In genomic region chr1:239368436-239369109, GRCh38 we compare ENCODE assay signal across 26 cellular contexts. TPM values are rescaled to one million over a fixed set of nuclear protein-coding genes. Genes with fewer than 3 reads are reported as not detected.
DNase-seq lines count a peak whose midpoint lies in the region; TF ChIP-seq lines count a peak whose summit lies in the region.
"Had no signal": no experiment of that assay in that cellular context is flagged by ENCODE, and none has a peak within 500 bp of the region (broad histone marks: within the 10 kb centered on the region; RNA-seq: fewer than 3 reads in every experiment).

No MANE protein-coding gene starts in this region.

- no peak for TF ChIP-seq CTCF in MCF 10A (IDR thresholded peaks at IDR 0.05; ENCODE audit: unreplicated experiment)
- no peak for TF ChIP-seq CTCF in breast epithelium (IDR thresholded peaks at IDR 0.05)
- TF ChIP-seq CTCF in epithelial cell of esophagus (IDR thresholded peaks at IDR 0.05; ENCODE audit: insufficient read depth, low read depth, low read length, missing control alignments): no peak
- no peak for TF ChIP-seq CTCF in thyroid gland (IDR thresholded peaks at IDR 0.05)

- CTCF ChIA-PET in MCF 10A (lab: Yijun Ruan, JAX): interaction anchor here (0.9 to 1.4 kb wide), 3 partner anchors 17 to 1504 kb away, joined by 3 to 7 read pairs (median 5); partner anchors contain the start of gene CHRM3

- no peak overlapping the region for H3K9ac ChIP-seq in mucosa of rectum (ENCODE audit: low read depth in 1 of 2, low read length in 2 of 2)

- POLR2A ChIA-PET in MCF 10A (lab: Yijun Ruan, JAX): interaction anchor here (0.6 to 0.9 kb wide), 2 partner anchors 28 to 43 kb away, joined by 3 read pairs; no protein-coding TSS in a partner anchor

- H3K36me3 ChIP-seq in breast epithelium (no peaks in the 10 kb centered on the region), mucosa of rectum (ENCODE audit: control insufficient read depth in 2 of 2, insufficient read depth in 2 of 2, low read length in 2 of 2) (no peaks in the 10 kb centered on the region), thyroid gland (no peaks in the 10 kb centered on the region)
- H3K36me3 ChIP-seq: ascending aorta, lower lobe of right lung had no signal

- no peaks in the 10 kb centered on the region for H3K4me1 ChIP-seq in breast epithelium
- peaks cover 2% of the 10 kb centered on the region in 2 donors for H3K4me1 ChIP-seq in mucosa of rectum (ENCODE audit: control insufficient read depth in 2 of 2, insufficient read depth in 2 of 2, low read length in 2 of 2)
- no peaks in the 10 kb centered on the region for H3K4me1 ChIP-seq in thyroid gland
- H3K4me1 ChIP-seq: ascending aorta, lower lobe of right lung had no signal

- no peaks in the 10 kb centered on the region for H3K27me3 Mint-ChIP-seq in MCF 10A (ENCODE audit: insufficient read depth, unreplicated experiment)
- H3K27me3 Mint-ChIP-seq: stimulated activated memory B cell treated with anti-CD40 and anti-IgM and Interleukin-4, amounts not matched to agents 10 μg/mL and 1 μg/mL and 100 μg/mL, for 72 hours had no signal

- H3K27ac ChIP-seq in breast epithelium: no peak overlapping the region
- peak overlapping the region; percentile 0 to 52 for H3K27ac ChIP-seq in mucosa of rectum (ENCODE audit: low read depth in 2 of 2, low read length in 2 of 2)
- H3K27ac ChIP-seq in thyroid gland: no peak overlapping the region
- H3K27ac ChIP-seq: ascending aorta, lower lobe of right lung had no signal

- H3K9me3 Mint-ChIP-seq in MCF 10A (ENCODE audit: unreplicated experiment): peaks cover 5% of the 10 kb centered on the region
- H3K9me3 Mint-ChIP-seq: activated CD8-positive, alpha-beta T cell treated with anti-CD3 and anti-CD28 coated beads for 36 hours; activated naive CD4-positive, alpha-beta T cell treated with anti-CD3 and anti-CD28 coated beads, Interleukin-2, amount 50 U/mL, for 72 hours; CD4-positive, alpha-beta T cell; stimulated activated memory B cell treated with anti-CD40 and anti-IgM and Interleukin-4, amounts not matched to agents 10 μg/mL and 1 μg/mL and 100 μg/mL, for 72 hours had no signal

- H3K36me3 Mint-ChIP-seq in MCF 10A (ENCODE audit: insufficient read depth, unreplicated experiment): no peaks in the 10 kb centered on the region
- H3K36me3 Mint-ChIP-seq: activated naive CD4-positive, alpha-beta T cell treated with anti-CD3 and anti-CD28 coated beads, Interleukin-2, amount 50 U/mL, for 72 hours; stimulated activated memory B cell treated with anti-CD40 and anti-IgM and Interleukin-4, amounts not matched to agents 10 μg/mL and 1 μg/mL and 100 μg/mL, for 72 hours had no signal

- H3K4me3 Mint-ChIP-seq in MCF 10A (ENCODE audit: unreplicated experiment): no peak overlapping the region
- H3K4me3 Mint-ChIP-seq: activated CD8-positive, alpha-beta T cell treated with anti-CD3 and anti-CD28 coated beads for 36 hours; CD4-positive, alpha-beta T cell; stimulated activated memory B cell treated with anti-CD40 and anti-IgM and Interleukin-4, amounts not matched to agents 10 μg/mL and 1 μg/mL and 100 μg/mL, for 72 hours had no signal

- BruUV-seq in MCF 10A (replicated peaks; lab: Mats Ljungman, UMichigan): no TSS peak

- 70 to 79% methylated on average over 7 of the region's 7 CpGs for WGBS in thyroid gland, 2 donors

- H3K4me3 ChIP-seq in breast epithelium (no peak overlapping the region), epithelial cell of esophagus (ENCODE audit: low read length) (no peak overlapping the region), mucosa of rectum (ENCODE audit: low read length in 2 of 2) (peak overlapping the region; percentile 28 to 34), thyroid gland (replicated peaks in 1 of 3) (no peak overlapping the region)
- H3K4me3 ChIP-seq: ascending aorta, lower lobe of right lung had no signal

- H3K9me3 ChIP-seq in breast epithelium (no peaks in the 10 kb centered on the region), mucosa of rectum (ENCODE audit: control insufficient read depth in 2 of 2, low read length in 2 of 2) (no peaks in the 10 kb centered on the region), thyroid gland (no peaks in the 10 kb centered on the region)
- H3K9me3 ChIP-seq: ascending aorta, lower lobe of right lung had no signal

- H3K4me1 Mint-ChIP-seq in MCF 10A (ENCODE audit: insufficient read depth, unreplicated experiment): no peaks in the 10 kb centered on the region
- H3K4me1 Mint-ChIP-seq: stimulated activated memory B cell treated with anti-CD40 and anti-IgM and Interleukin-4, amounts not matched to agents 10 μg/mL and 1 μg/mL and 100 μg/mL, for 72 hours had no signal

- H3K27ac Mint-ChIP-seq in MCF 10A (ENCODE audit: low read depth, unreplicated experiment): no peak overlapping the region
- H3K27ac Mint-ChIP-seq: activated CD8-positive, alpha-beta T cell treated with anti-CD3 and anti-CD28 coated beads for 36 hours; activated naive CD4-positive, alpha-beta T cell treated with anti-CD3 and anti-CD28 coated beads, Interleukin-2, amount 50 U/mL, for 72 hours; CD4-positive, alpha-beta T cell; progenitor cell of endocrine pancreas; stimulated activated memory B cell treated with anti-CD40 and anti-IgM and Interleukin-4, amounts not matched to agents 10 μg/mL and 1 μg/mL and 100 μg/mL, for 72 hours had no signal

- intact Hi-C loops in MCF 10A (cut with micrococcal nuclease): no loop called here
- intact Hi-C loops in breast epithelium (cut with DNase I; ENCODE audit: low total_unique reads): no loop called here
- intact Hi-C loops in thyroid gland (cut with DNase I): no loop called here

- TF ChIP-seq POLR2A in breast epithelium (IDR thresholded peaks at IDR 0.05): no peak
- no peak for TF ChIP-seq POLR2A in thyroid gland (IDR thresholded peaks at IDR 0.05)

- DNase-seq in MCF 10A (ENCODE audit: unreplicated experiment) (peak; percentile 53), breast epithelium (ENCODE audit: low spot score in 2 of 2) (no peak), epithelial cell of esophagus (ENCODE audit: low read depth) (peak; percentile 39), DMS153 treated with DMSO at 0.1 percent for 48 hours (lab: John Stamatoyannopoulos, UW; ENCODE audit: unreplicated experiment) (no peak), NCI-H524 (lab: John Stamatoyannopoulos, UW) (no peak), thyroid gland (no peak)
- DNase-seq in activated T-cell treated with anti-CD3 and anti-CD28 coated beads, Interleukin-2, amount 50 U/mL, for 1 hour: no peak
- DNase-seq: 8988T; activated CD8-positive, alpha-beta T cell treated with anti-CD3 and anti-CD28 coated beads for 36 hours; CD4-positive, alpha-beta T cell; central memory CD4-positive, alpha-beta T cell; dermis blood vessel endothelial cell; GOT3; hypothalamus; lower lobe of right lung; NCI-H1105 treated with DMSO at 0.1 percent for 48 hours; NCI-H2081 treated with DMSO at 0.1 percent for 48 hours; NCI-H226; NCI-H748 treated with DMSO at 0.1 percent for 48 hours; stimulated activated CD4-positive, alpha-beta T cell treated with anti-CD3 and anti-CD28 coated beads, Interleukin-4, amount 100 ng/mL, for 4 hours; substantia nigra had no signal

- H3K27me3 ChIP-seq in breast epithelium: no peaks in the 10 kb centered on the region
- no peaks in the 10 kb centered on the region for H3K27me3 ChIP-seq in mucosa of rectum (ENCODE audit: control insufficient read depth in 2 of 2, insufficient read depth in 2 of 2, low read length in 2 of 2)
- H3K27me3 ChIP-seq in thyroid gland: no peaks in the 10 kb centered on the region
- H3K27me3 ChIP-seq: ascending aorta had no signal

RNA-seq across cellular contexts. Expression of gene CHRM3, which starts 17.8 kb away (rescaled TPM):
- 0.56 and 0.71 TPM in 2 replicates for total RNA-seq in MCF 10A (2022)
- 1 to 10 TPM; 1.6 to 4.8 (median 4.6) TPM for total RNA-seq in breast epithelium
- 1 to 10 TPM; 3.0 to 9.6 (median 6.2) TPM for total RNA-seq in thyroid gland

Comparison
In these comparisons a context has a peak if more than half of its experiments do, and no peak if none do; other contexts are left out.
1. DNase-seq: peak in MCF 10A (single experiment) and epithelial cell of esophagus (single experiment); none in breast epithelium (0 of 2), DMS153 treated with DMSO at 0.1 percent for 48 hours (single experiment), NCI-H524 (0 of 2), activated T-cell treated with anti-CD3 and anti-CD28 coated beads, Interleukin-2, amount 50 U/mL, for 1 hour (single experiment) and thyroid gland (0 of 2).
2. H3K27ac ChIP-seq: peak in mucosa of rectum (2 of 2); none in breast epithelium (0 of 2) and thyroid gland (0 of 3).
3. H3K4me3 ChIP-seq: peak in mucosa of rectum (2 of 2); none in breast epithelium (0 of 3), epithelial cell of esophagus (single experiment) and thyroid gland (0 of 3).